In the genomic region with DNA sequence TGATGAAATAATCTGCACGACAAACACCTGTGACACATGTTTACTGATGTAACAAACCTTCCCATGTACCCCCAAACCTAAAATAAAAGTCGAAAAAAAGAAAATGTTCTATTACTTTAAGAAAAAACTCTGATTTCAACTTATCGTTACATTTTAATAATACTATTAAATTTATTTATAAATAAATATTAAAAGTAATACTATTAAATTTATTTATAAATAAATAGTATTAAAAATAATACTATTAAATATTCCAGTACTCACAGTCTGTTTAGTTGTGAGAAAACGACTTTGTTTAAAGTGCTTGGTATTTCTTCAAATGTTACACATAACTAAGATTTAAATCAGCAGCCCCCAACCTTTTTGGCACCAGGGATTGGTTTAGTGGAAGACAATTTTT, we compare ENCODE assay signal across 18 cellular contexts.
A peak's percentile ranks its signal among the peaks of the same experiment; 100 is the strongest.
DNase-seq lines count a peak whose midpoint lies in the region; ATAC-seq, FAIRE-seq and TF ChIP-seq lines count a peak whose summit lies in the region.
"Had no signal": no experiment of that assay in that cellular context is flagged by ENCODE, and none has a peak within 500 bp of the region (broad histone marks: within the 10 kb centered on the region; RNA-seq: fewer than 3 reads in every experiment).

No MANE protein-coding gene starts in this region.

- H3K4me3 ChIP-seq in kidney (ENCODE audit: low read length in 2 of 2): no peak overlapping the region
- H3K4me3 ChIP-seq: GM23338 had no signal

- CTCF ChIA-PET in WTC11 (lab: Charles Lee): no interaction called here
- CTCF ChIA-PET in activated CD8-positive, alpha-beta memory T cell treated with anti-CD3 and anti-CD28 coated beads, Interleukin-2, amount 10 ng/mL, durations not matched to agents 7 days and 5 days (lab: Charles Lee): no interaction called here

- no peak overlapping the region for H3K27ac ChIP-seq in kidney (ENCODE audit: low read depth in 2 of 2, low read length in 2 of 2)

- H3K9me3 ChIP-seq in kidney (ENCODE audit: control insufficient read depth in 1 of 2, low read length in 2 of 2): no peaks in the 10 kb centered on the region

- peaks cover 22% of the 10 kb centered on the region for H3K4me1 Mint-ChIP-seq in WTC11
- no peaks in the 10 kb centered on the region for H3K4me1 Mint-ChIP-seq in activated CD8-positive, alpha-beta memory T cell treated with anti-CD3 and anti-CD28 coated beads, Interleukin-2, amount 10 ng/mL, durations not matched to agents 7 days and 5 days
- H3K4me1 Mint-ChIP-seq: CD4-positive, alpha-beta memory T cell had no signal

- POLR2A ChIA-PET in WTC11 (lab: Charles Lee): no interaction called here

- H3K27me3 Mint-ChIP-seq in WTC11 (ENCODE audit: low read depth): no peaks in the 10 kb centered on the region; the same call in 1 of the 2 replicates
- no peaks in the 10 kb centered on the region for H3K27me3 Mint-ChIP-seq in activated CD8-positive, alpha-beta memory T cell treated with anti-CD3 and anti-CD28 coated beads, Interleukin-2, amount 10 ng/mL, durations not matched to agents 7 days and 5 days
- H3K27me3 Mint-ChIP-seq: CD4-positive, alpha-beta memory T cell had no signal

- no peaks in the 10 kb centered on the region for H3K4me1 ChIP-seq in kidney (ENCODE audit: control insufficient read depth in 1 of 2, insufficient read depth in 1 of 2, low read depth in 1 of 2, low read length in 2 of 2)

- TF ChIP-seq CTCF in WTC11 (IDR thresholded peaks at IDR 0.05): no peak
- TF ChIP-seq CTCF in kidney (IDR thresholded peaks at IDR 0.05; ENCODE audit: borderline replicate concordance, extremely low read depth, insufficient read depth): no peak

- no peak for DNase-seq in WTC11 (ENCODE audit: low spot score)
- no peak for DNase-seq in kidney
- no peak for DNase-seq in activated CD8-positive, alpha-beta memory T cell treated with anti-CD3 and anti-CD28 coated beads, Interleukin-2, amount 10 ng/mL, durations not matched to agents 7 days and 5 days
- no peak for DNase-seq in stimulated activated naive CD8-positive, alpha-beta T cell treated with anti-CD3 and anti-CD28 coated beads, Interleukin-15, Interleukin-2, amounts not matched to agents 100 U/mL and 50 U/mL, for 24 hours
- DNase-seq: 8988T; C1 segment of cervical spinal cord; Calu3; CD4-positive, alpha-beta memory T cell; COR-L47; DMS53; DMS79 treated with DMSO at 0.1 percent for 48 hours; H9 had no signal

- H3K27ac Mint-ChIP-seq in WTC11: no peak overlapping the region
- H3K27ac Mint-ChIP-seq in activated CD8-positive, alpha-beta memory T cell treated with anti-CD3 and anti-CD28 coated beads, Interleukin-2, amount 10 ng/mL, durations not matched to agents 7 days and 5 days: no peak overlapping the region
- H3K27ac Mint-ChIP-seq: CD4-positive, alpha-beta memory T cell; GM23338; H9 had no signal

- peaks cover 14% of the 10 kb centered on the region for H3K9me3 Mint-ChIP-seq in WTC11
- H3K9me3 Mint-ChIP-seq in activated CD8-positive, alpha-beta memory T cell treated with anti-CD3 and anti-CD28 coated beads, Interleukin-2, amount 10 ng/mL, durations not matched to agents 7 days and 5 days (ENCODE audit: low read depth): no peaks in the 10 kb centered on the region

- H3K9ac ChIP-seq in kidney (ENCODE audit: low read length in 2 of 2): no peak overlapping the region

- no peaks in the 10 kb centered on the region for H3K36me3 ChIP-seq in kidney (ENCODE audit: control insufficient read depth in 1 of 2, insufficient read depth in 2 of 2, low read length in 2 of 2)

- H3K36me3 Mint-ChIP-seq in WTC11: peaks cover 13% of the 10 kb centered on the region; the same call in 1 of the 2 replicates
- H3K36me3 Mint-ChIP-seq in activated CD8-positive, alpha-beta memory T cell treated with anti-CD3 and anti-CD28 coated beads, Interleukin-2, amount 10 ng/mL, durations not matched to agents 7 days and 5 days: no peaks in the 10 kb centered on the region
- H3K36me3 Mint-ChIP-seq: CD4-positive, alpha-beta memory T cell had no signal

- ATAC-seq in WTC11: no peak
- no peak for ATAC-seq in GM21576 (IDR thresholded peaks at IDR 0.05; ENCODE audit: unreplicated experiment)
- no peak for ATAC-seq in activated CD8-positive, alpha-beta memory T cell treated with anti-CD3 and anti-CD28 coated beads, Interleukin-2, amount 10 ng/mL, durations not matched to agents 7 days and 5 days
- no peak for ATAC-seq in stimulated activated naive CD8-positive, alpha-beta T cell treated with anti-CD3 and anti-CD28 coated beads, Interleukin-15, Interleukin-2, amounts not matched to agents 100 U/mL and 50 U/mL, for 24 hours
- ATAC-seq: GM23338, HCT116 had no signal

- peak; percentile 60 for FAIRE-seq in G401.6 (lab: Jason Lieb, UNC)
- FAIRE-seq in kidney (lab: Jason Lieb, UNC): peak; percentile 96
- FAIRE-seq: GM12892, GM19239 had no signal

- H3K4me3 Mint-ChIP-seq in WTC11: no peak overlapping the region
- H3K4me3 Mint-ChIP-seq in activated CD8-positive, alpha-beta memory T cell treated with anti-CD3 and anti-CD28 coated beads, Interleukin-2, amount 10 ng/mL, durations not matched to agents 7 days and 5 days: no peak overlapping the region
- H3K4me3 Mint-ChIP-seq: CD4-positive, alpha-beta memory T cell; GM23338; H9 had no signal

- intact Hi-C loops in kidney (cut with DNase I): no loop called here

TF ChIP-seq in WTC11, 78 proteins besides CTCF, POLR2A, EP300 and RAD21:
- TF ChIP-seq HMGA2 (CRISPR knock-in tag; IDR thresholded peaks at IDR 0.05) (peak; percentile 91), TEAD1 (CRISPR knock-in tag; IDR thresholded peaks at IDR 0.05) (no peak)
TF ChIP-seq in WTC11: peak in this region for 1.
